ENCODE assay signal across 12 cellular contexts in genomic region chr6:131430531-131430930, GRCh38.
"Had no signal": no experiment of that assay in that cellular context is flagged by ENCODE, and none has a peak within 500 bp of the region (broad histone marks: within the 10 kb centered on the region; RNA-seq: fewer than 3 reads in every experiment).

No MANE protein-coding gene starts in this region.

- H3K4me1 Mint-ChIP-seq: endodermal cell, nephron progenitor cell had no signal

- ATAC-seq: gastrocnemius medialis; left colon; naive thymus-derived CD4-positive, alpha-beta T cell had no signal

- H3K4me3 Mint-ChIP-seq: endodermal cell; naive thymus-derived CD4-positive, alpha-beta T cell; nephron progenitor cell had no signal

- H3K27me3 Mint-ChIP-seq: naive thymus-derived CD4-positive, alpha-beta T cell had no signal

- H3K27ac Mint-ChIP-seq: endodermal cell, nephron progenitor cell had no signal

- DNase-seq: effector CD4-positive, alpha-beta T cell; endodermal cell; gastrocnemius medialis; glutamatergic neuron; kidney; left colon; naive thymus-derived CD4-positive, alpha-beta T cell; nephron progenitor cell; posterior cingulate gyrus; sigmoid colon; stimulated activated naive CD4-positive, alpha-beta T cell treated with Interleukin-2 at 50 U/mL for 16 hours; trophoblast cell had no signal
